Comparison of ENCODE assay signal across 8 cellular contexts in the genomic region with DNA sequence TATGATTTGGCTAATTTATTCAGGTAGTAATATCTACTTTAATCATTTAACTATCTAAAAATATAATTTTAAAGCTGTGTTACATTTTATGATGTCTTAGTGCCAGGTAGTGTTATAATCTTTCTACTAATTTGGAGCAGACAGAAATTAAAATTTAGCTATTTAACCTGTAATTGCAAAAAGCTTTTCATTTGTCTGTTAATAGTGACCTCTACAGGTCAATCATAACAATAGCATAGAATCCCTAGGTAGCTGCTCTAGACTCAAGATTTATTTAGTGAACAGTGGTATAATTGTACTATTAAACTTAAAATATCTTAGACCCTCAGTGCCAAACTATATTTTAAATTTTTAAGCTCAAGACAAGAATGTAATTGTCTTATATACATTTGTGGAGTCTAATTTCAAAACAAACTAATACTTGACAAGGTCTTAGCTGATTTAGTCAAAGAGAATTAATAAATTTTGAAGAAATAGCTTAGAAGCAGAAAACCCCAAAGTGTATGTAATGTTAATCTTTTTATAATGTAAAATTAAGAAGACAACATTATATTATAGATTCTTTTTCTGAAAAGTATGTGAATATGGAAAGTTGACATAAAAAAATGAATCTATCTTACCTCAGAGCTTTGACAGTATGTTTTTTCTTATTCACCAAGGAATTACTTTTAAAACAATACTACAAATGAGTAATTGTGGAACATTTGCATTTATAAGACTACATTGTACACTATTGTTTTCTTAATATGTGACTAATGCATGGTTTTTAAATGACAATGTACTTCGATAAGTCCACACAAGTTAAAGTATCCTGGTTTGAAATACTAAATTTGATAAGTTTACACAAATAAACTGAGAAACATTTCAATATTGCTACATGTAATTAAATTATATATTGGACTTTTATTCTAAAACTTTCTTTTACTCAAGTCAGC.
DNase-seq lines count a peak whose midpoint lies in the region; ATAC-seq and TF ChIP-seq lines count a peak whose summit lies in the region.

No MANE protein-coding gene starts in this region.

- no peak overlapping the region for H3K4me3 Mint-ChIP-seq in CD8-positive, alpha-beta memory T cell
- no peak overlapping the region for H3K4me3 Mint-ChIP-seq in activated CD4-positive, alpha-beta T cell treated with anti-CD3 and anti-CD28 coated beads for 36 hours

- no peak overlapping the region for H3K4me2 ChIP-seq in hepatocyte

- no peak overlapping the region for H2AFZ ChIP-seq in hepatocyte

- POLR2A ChIA-PET in CD8-positive, alpha-beta memory T cell (lab: Charles Lee), result no interaction called here
- POLR2A ChIA-PET in activated CD4-positive, alpha-beta T cell treated with anti-CD3 and anti-CD28 coated beads for 36 hours (lab: Charles Lee), result no interaction called here

- intact Hi-C loops in activated CD4-positive, alpha-beta T cell treated with anti-CD3 and anti-CD28 coated beads for 36 hours (cut with DNase I, micrococcal nuclease), result loop anchor here in 1 of 2 experiments (1.0 to 5.0 kb wide), 2 partner anchors 59 to 355 kb away; no protein-coding TSS in a partner anchor

- H3K27me3 Mint-ChIP-seq in CD8-positive, alpha-beta memory T cell, result peaks cover 0 to 2% of the 10 kb centered on the region in 2 donors
- H3K27me3 Mint-ChIP-seq in activated CD4-positive, alpha-beta T cell treated with anti-CD3 and anti-CD28 coated beads for 36 hours, result peaks cover 3% of the 10 kb centered on the region

- no peak overlapping the region for H3K4me3 ChIP-seq in hepatocyte
- no peak overlapping the region for H3K4me3 ChIP-seq in CD8-positive, alpha-beta memory T cell (ENCODE audit: low read length)

- no peak overlapping the region for H3K27ac Mint-ChIP-seq in CD8-positive, alpha-beta memory T cell
- no peak overlapping the region for H3K27ac Mint-ChIP-seq in activated CD4-positive, alpha-beta T cell treated with anti-CD3 and anti-CD28 coated beads for 36 hours

- H3K9me2 ChIP-seq in hepatocyte (replicated peaks; ENCODE audit: insufficient read depth), result no peaks in the 10 kb centered on the region

- H3K36me3 ChIP-seq in hepatocyte (replicated peaks; ENCODE audit: insufficient read depth, low read depth), result no peaks in the 10 kb centered on the region
- H3K36me3 ChIP-seq in CD8-positive, alpha-beta memory T cell (ENCODE audit: insufficient read depth, low read length), result no peaks in the 10 kb centered on the region

- no peaks in the 10 kb centered on the region for H3K79me2 ChIP-seq in hepatocyte

- WGBS in hepatocyte (ENCODE audit: low lambda C conversion rate, missing lambda C conversion rate), result 97% methylated on average over 1 of the region's 1 CpG

- no peaks in the 10 kb centered on the region for H4K20me1 ChIP-seq in hepatocyte (ENCODE audit: insufficient read depth, poor library complexity, severe bottlenecking)

- H3K9me3 ChIP-seq in hepatocyte (ENCODE audit: low read depth), result no peaks in the 10 kb centered on the region
- no peaks in the 10 kb centered on the region for H3K9me3 ChIP-seq in CD8-positive, alpha-beta memory T cell (ENCODE audit: low read length)

- ATAC-seq in HG03175 (IDR thresholded peaks at IDR 0.05; ENCODE audit: unreplicated experiment) (peak; percentile 71), HG03095 (IDR thresholded peaks at IDR 0.05; ENCODE audit: unreplicated experiment) (no peak)
- ATAC-seq in activated CD4-positive, alpha-beta T cell treated with anti-CD3 and anti-CD28 coated beads for 36 hours, result no peak

- H3K9me3 Mint-ChIP-seq in CD8-positive, alpha-beta memory T cell, result peaks cover 0 to 2% (median 0%) of the 10 kb centered on the region in 5 donors
- no peaks in the 10 kb centered on the region for H3K9me3 Mint-ChIP-seq in activated CD4-positive, alpha-beta T cell treated with anti-CD3 and anti-CD28 coated beads for 36 hours (ENCODE audit: low read depth)

- TF ChIP-seq CTCF in hepatocyte (IDR thresholded peaks at IDR 0.05; ENCODE audit: poor library complexity), result peak; percentile 79

- no peaks in the 10 kb centered on the region for H3K27me3 ChIP-seq in hepatocyte
- no peaks in the 10 kb centered on the region for H3K27me3 ChIP-seq in CD8-positive, alpha-beta memory T cell (ENCODE audit: insufficient read depth, low read length, poor library complexity, severe bottlenecking)

- H3K27ac ChIP-seq in hepatocyte, result no peak overlapping the region
- no peak overlapping the region for H3K27ac ChIP-seq in CD8-positive, alpha-beta memory T cell (ENCODE audit: low read depth, low read length)

- CTCF ChIA-PET in CD8-positive, alpha-beta memory T cell (lab: Charles Lee), result interaction anchor here (1.1 kb wide), 1 partner anchor 9 kb away, joined by 3 read pairs; no protein-coding TSS in a partner anchor
- CTCF ChIA-PET in activated CD4-positive, alpha-beta T cell treated with anti-CD3 and anti-CD28 coated beads for 36 hours (lab: Charles Lee), result interaction anchor here (0.5 to 1.7 kb wide), 19 partner anchors 8 to 1732 kb away, joined by 3 to 10 read pairs (median 3); partner anchors contain the start of gene RNPC3

- H3K36me3 Mint-ChIP-seq in CD8-positive, alpha-beta memory T cell, result no peaks in the 10 kb centered on the region
- no peaks in the 10 kb centered on the region for H3K36me3 Mint-ChIP-seq in activated CD4-positive, alpha-beta T cell treated with anti-CD3 and anti-CD28 coated beads for 36 hours (ENCODE audit: low read depth)

- no peaks in the 10 kb centered on the region for H3K4me1 ChIP-seq in hepatocyte (ENCODE audit: insufficient read depth)
- no peaks in the 10 kb centered on the region for H3K4me1 ChIP-seq in CD8-positive, alpha-beta memory T cell (ENCODE audit: insufficient read depth, low read length)

- DNase-seq in NOMO-1 treated with DMSO at 0.1 percent for 48 hours (lab: John Stamatoyannopoulos, UW; ENCODE audit: unreplicated experiment) (peak; percentile 7), NOMO-1 treated with dmso at 0.1 percent for 144 hours (lab: John Stamatoyannopoulos, UW; ENCODE audit: unreplicated experiment) (no peak), SK-N-DZ (ENCODE audit: low spot score) (peak; percentile 21), hepatocyte (ENCODE audit: low spot score) (no peak)
- no peak for DNase-seq in CD8-positive, alpha-beta memory T cell
- no peak for DNase-seq in activated CD4-positive, alpha-beta T cell treated with anti-CD3 and anti-CD28 coated beads for 36 hours

- no peaks in the 10 kb centered on the region for H3K4me1 Mint-ChIP-seq in CD8-positive, alpha-beta memory T cell
- no peaks in the 10 kb centered on the region for H3K4me1 Mint-ChIP-seq in activated CD4-positive, alpha-beta T cell treated with anti-CD3 and anti-CD28 coated beads for 36 hours

Comparison
In these comparisons a context has a peak if more than half of its experiments do, and no peak if none do; other contexts are left out.
1. DNase-seq: peak in NOMO-1 treated with DMSO at 0.1 percent for 48 hours (single experiment) and SK-N-DZ (single experiment); none in NOMO-1 treated with dmso at 0.1 percent for 144 hours (single experiment), hepatocyte (single experiment), CD8-positive, alpha-beta memory T cell (0 of 5) and activated CD4-positive, alpha-beta T cell treated with anti-CD3 and anti-CD28 coated beads for 36 hours (single experiment).